3 cellular contexts compared by ENCODE assay signal in genomic region chr10:73042130-73042529, GRCh38.
TF ChIP-seq lines count a peak whose summit lies in the region.

No MANE protein-coding gene starts in this region.

TF ChIP-seq in A549, 52 proteins besides CTCF, POLR2A, EP300 and RAD21:
- TF ChIP-seq FOXS1 (CRISPR knock-in tag; IDR thresholded peaks at IDR 0.05) (no peak), ZSCAN20 (CRISPR knock-in tag; IDR thresholded peaks at IDR 0.05) (no peak), REST (IDR thresholded peaks at IDR 0.05) (no peak), MAFK (IDR thresholded peaks at IDR 0.05; ENCODE audit: partially characterized antibody) (peak; percentile 67), KDM5A (IDR thresholded peaks at IDR 0.05) (no peak), FOSB (CRISPR knock-in tag; IDR thresholded peaks at IDR 0.05) (no peak)

TF ChIP-seq in K562, 482 proteins besides CTCF, POLR2A, EP300 and RAD21:
- no peak for TF ChIP-seq ZFX (CRISPR knock-in tag; IDR thresholded peaks at IDR 0.05)
- TF ChIP-seq, protein P1, sequence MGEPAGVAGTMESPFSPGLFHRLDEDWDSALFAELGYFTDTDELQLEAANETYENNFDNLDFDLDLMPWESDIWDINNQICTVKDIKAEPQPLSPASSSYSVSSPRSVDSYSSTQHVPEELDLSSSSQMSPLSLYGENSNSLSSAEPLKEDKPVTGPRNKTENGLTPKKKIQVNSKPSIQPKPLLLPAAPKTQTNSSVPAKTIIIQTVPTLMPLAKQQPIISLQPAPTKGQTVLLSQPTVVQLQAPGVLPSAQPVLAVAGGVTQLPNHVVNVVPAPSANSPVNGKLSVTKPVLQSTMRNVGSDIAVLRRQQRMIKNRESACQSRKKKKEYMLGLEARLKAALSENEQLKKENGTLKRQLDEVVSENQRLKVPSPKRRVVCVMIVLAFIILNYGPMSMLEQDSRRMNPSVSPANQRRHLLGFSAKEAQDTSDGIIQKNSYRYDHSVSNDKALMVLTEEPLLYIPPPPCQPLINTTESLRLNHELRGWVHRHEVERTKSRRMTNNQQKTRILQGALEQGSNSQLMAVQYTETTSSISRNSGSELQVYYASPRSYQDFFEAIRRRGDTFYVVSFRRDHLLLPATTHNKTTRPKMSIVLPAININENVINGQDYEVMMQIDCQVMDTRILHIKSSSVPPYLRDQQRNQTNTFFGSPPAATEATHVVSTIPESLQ (CRISPR knock-in tag; IDR thresholded peaks at IDR 0.05), result no peak
- no peak for TF ChIP-seq TCF7L2 (IDR thresholded peaks at IDR 0.05; ENCODE audit: low read depth, low read length)
- no peak for TF ChIP-seq E4F1 (CRISPR knock-in tag; IDR thresholded peaks at IDR 0.05; ENCODE audit: borderline replicate concordance)
- TF ChIP-seq, protein P2, sequence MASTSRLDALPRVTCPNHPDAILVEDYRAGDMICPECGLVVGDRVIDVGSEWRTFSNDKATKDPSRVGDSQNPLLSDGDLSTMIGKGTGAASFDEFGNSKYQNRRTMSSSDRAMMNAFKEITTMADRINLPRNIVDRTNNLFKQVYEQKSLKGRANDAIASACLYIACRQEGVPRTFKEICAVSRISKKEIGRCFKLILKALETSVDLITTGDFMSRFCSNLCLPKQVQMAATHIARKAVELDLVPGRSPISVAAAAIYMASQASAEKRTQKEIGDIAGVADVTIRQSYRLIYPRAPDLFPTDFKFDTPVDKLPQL (IDR thresholded peaks at IDR 0.05; ENCODE audit: extremely low read depth, insufficient read length), result no peak
- peak; percentile 23; the same call in 1 of the 2 replicates for TF ChIP-seq MAFG (tag; conservative IDR thresholded peaks at IDR 0.05)
- no peak for TF ChIP-seq ARID3A (IDR thresholded peaks at IDR 0.05; ENCODE audit: borderline replicate concordance, low read depth, low read length)
- no peak for TF ChIP-seq CEBPG (CRISPR knock-in tag; IDR thresholded peaks at IDR 0.05)
- no peak for TF ChIP-seq CEBPG (tag; conservative IDR thresholded peaks at IDR 0.05 in 1 of 2, IDR thresholded peaks at IDR 0.05 in 1 of 2)
- TF ChIP-seq IRF2 (CRISPR knock-in tag; IDR thresholded peaks at IDR 0.05), result no peak
- no peak for TF ChIP-seq ZNF12 (CRISPR knock-in tag; IDR thresholded peaks at IDR 0.05)
- TF ChIP-seq RBFOX2 (IDR thresholded peaks at IDR 0.05; ENCODE audit: low read depth, low read length), result no peak
- peak; percentile 80 for TF ChIP-seq ZNF316 (IDR thresholded peaks at IDR 0.05)
- TF ChIP-seq C11orf30 (IDR thresholded peaks at IDR 0.05; ENCODE audit: low read depth), result peak; percentile 59
- no peak for TF ChIP-seq PHB2 (IDR thresholded peaks at IDR 0.05; ENCODE audit: low read depth)
- TF ChIP-seq MAFF (IDR thresholded peaks at IDR 0.05; ENCODE audit: low read length), result peak; percentile 36; the same call in 1 of the 2 replicates
- no peak for TF ChIP-seq DACH1 (IDR thresholded peaks at IDR 0.05; ENCODE audit: partially characterized antibody)

TF ChIP-seq in SK-N-SH, 30 proteins besides CTCF, POLR2A, EP300 and RAD21:
- TF ChIP-seq EZH2phosphoT487 (IDR thresholded peaks at IDR 0.05; ENCODE audit: borderline replicate concordance, low read depth) (no peak), GATA2 (CRISPR knock-in tag; IDR thresholded peaks at IDR 0.05) (no peak), TEAD4 (IDR thresholded peaks at IDR 0.05; ENCODE audit: borderline replicate concordance, insufficient read depth) (no peak), FOSL2 (IDR thresholded peaks at IDR 0.05; ENCODE audit: borderline replicate concordance, low read depth) (no peak), SIN3A (IDR thresholded peaks at IDR 0.05; ENCODE audit: borderline replicate concordance, low read depth, low read length) (no peak), RFX5 (IDR thresholded peaks at IDR 0.05; ENCODE audit: low read length) (no peak), MAX (IDR thresholded peaks at IDR 0.05; ENCODE audit: low read depth) (no peak), FOXJ3 (CRISPR knock-in tag; IDR thresholded peaks at IDR 0.05) (no peak), RXRA (IDR thresholded peaks at IDR 0.05; ENCODE audit: borderline replicate concordance, low read depth) (no peak), MEF2A (IDR thresholded peaks at IDR 0.05; ENCODE audit: borderline replicate concordance, low read depth) (no peak), CHD2 (IDR thresholded peaks at IDR 0.05; ENCODE audit: low read length, partially characterized antibody) (no peak), TCF12 (IDR thresholded peaks at IDR 0.05) (no peak), SMC3 (IDR thresholded peaks at IDR 0.05; ENCODE audit: low read depth, low read length) (no peak), FOXM1 (IDR thresholded peaks at IDR 0.05; ENCODE audit: low read depth) (no peak), JUND (IDR thresholded peaks at IDR 0.05) (no peak)
- TF ChIP-seq, protein P3, sequence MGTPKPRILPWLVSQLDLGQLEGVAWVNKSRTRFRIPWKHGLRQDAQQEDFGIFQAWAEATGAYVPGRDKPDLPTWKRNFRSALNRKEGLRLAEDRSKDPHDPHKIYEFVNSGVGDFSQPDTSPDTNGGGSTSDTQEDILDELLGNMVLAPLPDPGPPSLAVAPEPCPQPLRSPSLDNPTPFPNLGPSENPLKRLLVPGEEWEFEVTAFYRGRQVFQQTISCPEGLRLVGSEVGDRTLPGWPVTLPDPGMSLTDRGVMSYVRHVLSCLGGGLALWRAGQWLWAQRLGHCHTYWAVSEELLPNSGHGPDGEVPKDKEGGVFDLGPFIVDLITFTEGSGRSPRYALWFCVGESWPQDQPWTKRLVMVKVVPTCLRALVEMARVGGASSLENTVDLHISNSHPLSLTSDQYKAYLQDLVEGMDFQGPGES (IDR thresholded peaks at IDR 0.05; ENCODE audit: low read depth, low read length), result no peak
